ENCODE assay signal across 1 cellular context in the genomic region with DNA sequence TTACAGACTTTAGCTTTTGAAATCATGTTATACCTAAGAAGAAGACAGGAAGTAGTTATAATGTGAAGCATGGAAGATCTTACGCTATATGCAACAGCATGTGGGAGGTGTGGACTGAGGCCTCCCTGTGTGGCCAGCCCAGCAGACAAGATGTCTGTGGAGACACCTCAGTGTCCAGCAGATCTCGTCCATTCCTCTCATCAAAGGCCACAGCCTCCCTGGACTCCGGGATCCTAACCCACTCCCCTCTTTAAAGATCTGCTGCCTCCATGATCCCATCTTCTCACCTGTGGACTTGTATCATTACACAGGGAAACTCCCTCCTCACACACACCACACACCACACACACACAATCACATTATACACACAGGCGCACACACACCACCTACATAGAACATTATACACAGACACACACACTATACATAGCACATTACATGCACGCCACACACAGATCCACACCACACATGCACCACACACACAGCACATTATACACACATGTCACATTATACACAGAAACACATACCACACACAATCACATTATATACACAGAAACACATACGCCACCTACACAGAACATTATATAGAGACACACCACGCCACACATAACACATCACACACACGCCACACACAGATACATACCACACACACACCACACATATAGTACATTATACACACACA.
TF ChIP-seq lines count a peak whose summit lies in the region.

No MANE protein-coding gene starts in this region.

TF ChIP-seq in H1, 55 proteins besides CTCF, POLR2A, EP300 and RAD21 (continued from another document):
- TF ChIP-seq CTBP2 (IDR thresholded peaks at IDR 0.05; ENCODE audit: borderline replicate concordance, insufficient read depth, insufficient read length, low read length), result no peak
- TF ChIP-seq CREB1 (IDR thresholded peaks at IDR 0.05), result no peak
- no peak for TF ChIP-seq BRCA1 (IDR thresholded peaks at IDR 0.05; ENCODE audit: low read depth, low read length)
- TF ChIP-seq POLR2AphosphoS5 (IDR thresholded peaks at IDR 0.05; ENCODE audit: low read depth, low read length), result no peak
- no peak for TF ChIP-seq PHF8 (conservative IDR thresholded peaks at IDR 0.05; ENCODE audit: low read depth, low read length)
- no peak for TF ChIP-seq SRF (IDR thresholded peaks at IDR 0.05; ENCODE audit: low read depth, low read length)
- TF ChIP-seq BCL11A (IDR thresholded peaks at IDR 0.05; ENCODE audit: low read depth in 2 of 2, low read length in 2 of 2), result no peak
- TF ChIP-seq SP4 (IDR thresholded peaks at IDR 0.05; ENCODE audit: low read length), result no peak
